31 cellular contexts compared by ENCODE assay signal in genomic region chr6:95365454-95365853, GRCh38.
"Had no signal": no experiment of that assay in that cellular context is flagged by ENCODE, and none has a peak within 500 bp of the region (broad histone marks: within the 10 kb centered on the region; RNA-seq: fewer than 3 reads in every experiment).

No MANE protein-coding gene starts in this region.

- H3K4me2 ChIP-seq: smooth muscle cell had no signal

- H3K27me3 ChIP-seq: esophagus squamous epithelium, heart right ventricle, right atrium auricular region, tibial nerve, upper lobe of left lung, uterus had no signal

- H3K36me3 ChIP-seq: esophagus squamous epithelium, heart right ventricle, prostate gland, right atrium auricular region, thoracic aorta, tibial nerve, upper lobe of left lung, uterus had no signal

- H3K4me3 ChIP-seq: coronary artery, esophagus squamous epithelium, heart right ventricle, lung, mucosa of descending colon, prostate gland, right atrium auricular region, smooth muscle cell, thoracic aorta, tibial nerve, upper lobe of left lung, uterus had no signal

- H3K4me1 ChIP-seq: esophagus squamous epithelium, heart right ventricle, parathyroid adenoma, prostate gland, right atrium auricular region, tibial nerve, upper lobe of left lung, uterus had no signal

- H3K27me3 Mint-ChIP-seq: memory B cell; naive B cell; natural killer cell treated with Interleukin-12 subunit alpha and Interleukin-12 subunit beta and Interleukin-15 and Interleukin-18, amount 100 ng/mL, for 72 hours had no signal

- H3K36me3 Mint-ChIP-seq: memory B cell; mesothelial cell of epicardium; naive B cell; natural killer cell treated with Interleukin-12 subunit alpha and Interleukin-12 subunit beta and Interleukin-15 and Interleukin-18, amount 100 ng/mL, for 72 hours had no signal

- H3K4me1 Mint-ChIP-seq: memory B cell, naive B cell, neural crest cell had no signal

- DNase-seq: dermis blood vessel endothelial cell; effector memory CD4-positive, alpha-beta T cell; erythroblast; esophagus squamous epithelium; glutamatergic neuron; heart right ventricle; kidney; mucosa of descending colon; naive B cell; stimulated activated CD4-positive, alpha-beta T cell treated with anti-CD3 and anti-CD28 coated beads, Interleukin-12 subunit alpha, Interleukin-12 subunit beta, amount 100 ng/mL, for 4 hours; stimulated activated CD4-positive, alpha-beta T cell treated with anti-CD3 and anti-CD28 coated beads, Interleukin-1b, Interleukin-23, amount 100 ng/mL, for 48 hours; stimulated activated CD4-positive, alpha-beta T cell treated with anti-CD3 and anti-CD28 coated beads, Interleukin-4, amount 100 ng/mL, for 1 hour; stimulated activated CD8-positive, alpha-beta memory T cell treated with anti-CD3 and anti-CD28 coated beads, Interleukin-4, amount 100 ng/mL, for 48 hours; stimulated activated naive CD8-positive, alpha-beta T cell treated with anti-CD3 and anti-CD28 coated beads, Interleukin-15, Interleukin-2, amounts not matched to agents 100 U/mL and 50 U/mL, for 24 hours; substantia nigra; upper lobe of left lung; uterus had no signal

- H2AFZ ChIP-seq: parathyroid adenoma had no signal

- H3K9me3 ChIP-seq: esophagus squamous epithelium, heart right ventricle, mucosa of descending colon, prostate gland, right atrium auricular region, thoracic aorta, tibial nerve, upper lobe of left lung, uterus had no signal

- ATAC-seq: heart right ventricle; left lobe of liver; mucosa of descending colon; natural killer cell treated with Interleukin-12 subunit alpha and Interleukin-12 subunit beta and Interleukin-15 and Interleukin-18, amount 100 ng/mL, for 72 hours; sciatic nerve; stimulated activated naive CD8-positive, alpha-beta T cell treated with anti-CD3 and anti-CD28 coated beads, Interleukin-15, Interleukin-2, amounts not matched to agents 100 U/mL and 50 U/mL, for 24 hours had no signal

- H3K9me3 Mint-ChIP-seq: memory B cell; mesothelial cell of epicardium; naive B cell; natural killer cell treated with Interleukin-12 subunit alpha and Interleukin-12 subunit beta and Interleukin-15 and Interleukin-18, amount 100 ng/mL, for 72 hours; neural crest cell had no signal

- H3K27ac Mint-ChIP-seq: memory B cell; mesothelial cell of epicardium; naive B cell; natural killer cell treated with Interleukin-12 subunit alpha and Interleukin-12 subunit beta and Interleukin-15 and Interleukin-18, amount 100 ng/mL, for 72 hours had no signal

- H3K4me3 Mint-ChIP-seq: memory B cell; mesothelial cell of epicardium; naive B cell; natural killer cell treated with Interleukin-12 subunit alpha and Interleukin-12 subunit beta and Interleukin-15 and Interleukin-18, amount 100 ng/mL, for 72 hours; neural crest cell had no signal

- H3K27ac ChIP-seq: coronary artery, esophagus squamous epithelium, heart right ventricle, parathyroid adenoma, prostate gland, right atrium auricular region, thoracic aorta, tibial nerve, upper lobe of left lung, uterus had no signal

- H3K9ac ChIP-seq: parathyroid adenoma had no signal

- H3K79me2 ChIP-seq: parathyroid adenoma had no signal
